14 cellular contexts compared by ENCODE assay signal in the genomic region with DNA sequence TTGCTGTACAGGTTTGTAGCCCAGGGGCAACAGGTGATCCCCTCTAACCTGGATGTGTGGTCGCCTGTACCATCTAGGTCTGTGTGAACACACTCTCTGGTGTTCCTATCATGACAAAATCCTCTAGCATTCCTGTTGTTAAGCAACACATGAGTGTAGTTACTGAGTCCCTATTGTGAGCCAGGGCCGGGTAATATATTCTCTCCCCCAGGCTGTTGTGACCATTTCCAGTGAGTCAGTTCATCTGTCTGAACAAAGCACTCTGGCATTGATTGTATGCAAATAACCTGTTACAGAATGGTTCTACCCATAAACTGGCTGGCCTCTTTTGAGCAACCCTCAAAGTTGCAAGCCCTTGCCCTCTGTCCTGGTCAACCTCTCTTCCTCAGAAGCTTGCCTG. TPM values are rescaled to one million over a fixed set of nuclear protein-coding genes. Genes with fewer than 3 reads are reported as not detected.
DNase-seq lines count a peak whose midpoint lies in the region; ATAC-seq and TF ChIP-seq lines count a peak whose summit lies in the region.
"Had no signal": no experiment of that assay in that cellular context is flagged by ENCODE, and none has a peak within 500 bp of the region (broad histone marks: within the 10 kb centered on the region; RNA-seq: fewer than 3 reads in every experiment).

No MANE protein-coding gene starts in this region.

- no peak for ATAC-seq in HG02970 (IDR thresholded peaks at IDR 0.05; ENCODE audit: low FRiP score, unreplicated experiment)
- ATAC-seq in GM18858 (IDR thresholded peaks at IDR 0.05; ENCODE audit: unreplicated experiment) = no peak
- ATAC-seq: activated T-helper 17 cell treated with anti-CD3 and anti-CD28 coated beads, Interleukin-2, amount 50 U/mL, for 72 hours had no signal

- peak; percentile 58 for DNase-seq in GM03348 (ENCODE audit: low spot score)
- DNase-seq in RWPE1 (ENCODE audit: low spot score) = peak; percentile 79
- DNase-seq in fibroblast of gingiva (ENCODE audit: low read depth) = peak; percentile 84
- DNase-seq in renal cortical epithelial cell (ENCODE audit: low read depth) = peak; percentile 99
- no peak for DNase-seq in ureter (ENCODE audit: low spot score)
- DNase-seq in head of caudate nucleus = no peak
- DNase-seq: activated CD4-positive, CD25-positive, alpha-beta regulatory T cell treated with anti-CD3 and anti-CD28 coated beads, Interleukin-2, amount 50 U/mL, for 72 hours; cerebellar nuclear complex; NCI-H2107; Right ventricle myocardium superior; spleen had no signal

- TF ChIP-seq CTCF in RWPE1 (conservative IDR thresholded peaks at IDR 0.05; ENCODE audit: low read depth) = no peak

- intact Hi-C loops in head of caudate nucleus (cut with DNase I) = loop anchor here (5.0 kb wide), 1 partner anchor 172 kb away; no protein-coding TSS in a partner anchor

- POLR2A ChIA-PET in RWPE1 (lab: Yijun Ruan, JAX; ENCODE audit: low non-redundant PET) = no interaction called here

- CTCF ChIA-PET in RWPE1 (lab: Yijun Ruan, JAX) = no interaction called here

- peak overlapping the region; percentile 84 for H3K27ac ChIP-seq in RWPE1
- H3K27ac ChIP-seq: spleen had no signal

RNA-seq across cellular contexts. Expression of gene FLNB, which starts 2.6 kb away (rescaled TPM):
- 342 and 459 TPM in 2 replicates for total RNA-seq in renal cortical epithelial cell
- 303 TPM for total RNA-seq in ureter

Comparison
In these comparisons a context has a peak if more than half of its experiments do, and no peak if none do; other contexts are left out.
1. DNase-seq: peak in GM03348 (single experiment), RWPE1 (single experiment), fibroblast of gingiva (single experiment) and renal cortical epithelial cell (single experiment); none in ureter (single experiment) and head of caudate nucleus (0 of 42).